1 cellular context compared by ENCODE assay signal in genomic region chr10:45655219-45655618, GRCh38.
TF ChIP-seq lines count a peak whose summit lies in the region.

No MANE protein-coding gene starts in this region.

TF ChIP-seq in WTC11, 78 proteins besides CTCF, POLR2A, EP300 and RAD21:
- TF ChIP-seq NFYB (CRISPR knock-in tag; conservative IDR thresholded peaks at IDR 0.05; ENCODE audit: low read depth) (no peak), ZNF423 (CRISPR knock-in tag; IDR thresholded peaks at IDR 0.05) (no peak), JAZF1 (CRISPR knock-in tag; IDR thresholded peaks at IDR 0.05) (no peak), ZNF416 (CRISPR knock-in tag; IDR thresholded peaks at IDR 0.05) (no peak), MXD4 (CRISPR knock-in tag; IDR thresholded peaks at IDR 0.05; ENCODE audit: borderline replicate concordance) (no peak), ARID4B (CRISPR knock-in tag; IDR thresholded peaks at IDR 0.05; ENCODE audit: borderline replicate concordance) (no peak), NFATC4 (CRISPR knock-in tag; IDR thresholded peaks at IDR 0.05) (no peak), ZNF263 (CRISPR knock-in tag; IDR thresholded peaks at IDR 0.05; ENCODE audit: low read depth) (no peak), TP53 (CRISPR knock-in tag; IDR thresholded peaks at IDR 0.05) (no peak), MYBL2 (CRISPR knock-in tag; IDR thresholded peaks at IDR 0.05) (no peak), AFF4 (CRISPR knock-in tag; IDR thresholded peaks at IDR 0.05; ENCODE audit: borderline replicate concordance) (no peak), IRF2 (CRISPR knock-in tag; IDR thresholded peaks at IDR 0.05; ENCODE audit: borderline replicate concordance, low read depth) (no peak), AR (CRISPR knock-in tag; IDR thresholded peaks at IDR 0.05) (no peak), ZBTB21 (CRISPR knock-in tag; IDR thresholded peaks at IDR 0.05; ENCODE audit: borderline replicate concordance) (no peak), NR1H2 (CRISPR knock-in tag; IDR thresholded peaks at IDR 0.05) (no peak), ZMAT4 (CRISPR knock-in tag; IDR thresholded peaks at IDR 0.05) (no peak)
